ENCODE assay signal across 26 cellular contexts in genomic region chr4:186360551-186360950, GRCh38.
"Had no signal": no experiment of that assay in that cellular context is flagged by ENCODE, and none has a peak within 500 bp of the region (broad histone marks: within the 10 kb centered on the region; RNA-seq: fewer than 3 reads in every experiment).

No MANE protein-coding gene starts in this region.

- H3K4me1 ChIP-seq: stomach, suprapubic skin, testis, thyroid gland, tibial artery, tibial nerve, transverse colon, upper lobe of left lung, upper lobe of right lung, uterus, vagina had no signal

- ATAC-seq: stimulated activated effector memory CD8-positive, alpha-beta T cell treated with anti-CD3 and anti-CD28 coated beads, Interleukin-12 subunit alpha, Interleukin-12 subunit beta, amount 100 ng/mL, for 72 hours; stimulated activated memory B cell treated with anti-CD40 and anti-IgM and Interleukin-4, amounts not matched to agents 10 μg/mL and 1 μg/mL and 100 μg/mL, for 72 hours; stimulated activated naive B cell treated with anti-CD40 and anti-IgM and Interleukin-4, amounts not matched to agents 10 μg/mL and 1 μg/mL and 100 μg/mL, for 72 hours; stimulated activated naive CD8-positive, alpha-beta T cell treated with anti-CD3 and anti-CD28 coated beads, Interleukin-15, amount 100 ng/mL, for 72 hours; stimulated activated naive CD8-positive, alpha-beta T cell treated with anti-CD3 and anti-CD28 coated beads, Interleukin-15, Interleukin-2, amounts not matched to agents 100 U/mL and 50 U/mL, for 24 hours; upper lobe of right lung had no signal

- H3K27me3 ChIP-seq: stomach, suprapubic skin, testis, thyroid gland, tibial artery, tibial nerve, transverse colon, upper lobe of left lung, upper lobe of right lung, uterus, vagina had no signal

- H3K27ac ChIP-seq: stomach, suprapubic skin, testis, thoracic aorta, thyroid gland, tibial artery, tibial nerve, transverse colon, upper lobe of left lung, upper lobe of right lung, uterus, vagina had no signal

- H3K9me3 ChIP-seq: testis, thyroid gland, uterus had no signal

- H3K36me3 ChIP-seq: stomach, suprapubic skin, thoracic aorta, thyroid gland, tibial artery, tibial nerve, transverse colon, upper lobe of left lung, upper lobe of right lung, uterus, vagina had no signal

- H3K4me3 ChIP-seq: stomach, suprapubic skin, testis, thoracic aorta, thyroid gland, tibial artery, tibial nerve, transverse colon, upper lobe of left lung, upper lobe of right lung, uterus, vagina had no signal

- DNase-seq: stimulated activated CD4-positive, alpha-beta T cell treated with anti-CD3 and anti-CD28 coated beads, Interleukin-2, amount 100 ng/mL, for 48 hours; stimulated activated CD4-positive, alpha-beta T cell treated with anti-CD3 and anti-CD28 coated beads, Interleukin-4, amount 100 ng/mL, for 1 hour; stimulated activated CD4-positive, alpha-beta T cell treated with anti-CD3 and anti-CD28 coated beads, Interleukin-4, amount 100 ng/mL, for 24 hours; stimulated activated CD4-positive, alpha-beta T cell treated with anti-CD3 and anti-CD28 coated beads, Interleukin-4, amount 100 ng/mL, for 4 hours; stimulated activated CD8-positive, alpha-beta memory T cell treated with anti-CD3 and anti-CD28 coated beads, Interleukin-4, amount 100 ng/mL, for 48 hours; stimulated activated naive B cell treated with anti-CD40 and anti-IgM and Interleukin-4, amounts not matched to agents 10 μg/mL and 1 μg/mL and 100 μg/mL, for 72 hours; stimulated activated naive CD4-positive, alpha-beta T cell; stimulated activated naive CD4-positive, alpha-beta T cell treated with Interleukin-2 at 50 U/mL for 16 hours; stimulated activated naive CD8-positive, alpha-beta T cell treated with anti-CD3 and anti-CD28 coated beads, Interleukin-15, amount 100 ng/mL, for 72 hours; stimulated activated naive CD8-positive, alpha-beta T cell treated with anti-CD3 and anti-CD28 coated beads, Interleukin-15, Interleukin-2, amounts not matched to agents 100 U/mL and 50 U/mL, for 24 hours; stomach; substantia nigra; testis; thyroid gland; tibial artery; transverse colon; trophoblast cell; upper lobe of left lung; upper lobe of right lung; uterus had no signal
